ENCODE assay signal across 20 cellular contexts in the genomic region with DNA sequence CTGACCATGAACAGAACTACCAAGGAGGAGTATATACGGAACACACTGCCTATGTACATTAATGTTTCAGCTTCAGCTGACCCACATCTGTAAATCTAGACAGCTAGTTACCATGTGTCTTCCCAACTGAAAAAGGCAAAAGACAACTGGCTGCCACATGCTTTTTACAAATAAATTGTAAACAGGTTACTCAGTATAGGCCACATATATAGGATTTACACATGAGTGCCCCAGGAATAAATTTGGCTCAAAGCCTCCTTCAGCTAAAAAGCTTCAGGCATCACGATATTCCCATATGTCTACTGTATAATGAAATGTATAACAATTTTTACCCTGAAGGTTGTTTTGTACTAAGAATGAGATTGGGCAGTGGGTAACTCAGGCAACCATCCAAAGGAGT.
DNase-seq lines count a peak whose midpoint lies in the region; ATAC-seq, FAIRE-seq and TF ChIP-seq lines count a peak whose summit lies in the region.
"Had no signal": no experiment of that assay in that cellular context is flagged by ENCODE, and none has a peak within 500 bp of the region (broad histone marks: within the 10 kb centered on the region; RNA-seq: fewer than 3 reads in every experiment).

No MANE protein-coding gene starts in this region.

- H3K4me1 ChIP-seq in HepG2 (ENCODE audit: insufficient read depth, low read length): peaks cover 81% of the 10 kb centered on the region
- H3K4me1 ChIP-seq in right lobe of liver: peaks cover 0 to 11% (median 0%) of the 10 kb centered on the region in 4 donors
- H3K4me1 ChIP-seq: HAP-1 had no signal

- no peak for FAIRE-seq in HepG2 (lab: Jason Lieb, UNC)
- FAIRE-seq: D721Med, GM12878, K562 had no signal

- H3K4me3 ChIP-seq in HepG2 (replicated peaks in 1 of 3; ENCODE audit: insufficient read depth in 1 of 3, low read depth in 2 of 3, low read length in 3 of 3) (no peak overlapping the region; a peak in 1 of 6 replicates), right lobe of liver (no peak overlapping the region)
- H3K4me3 ChIP-seq: GM12878, GM23248, HAP-1, K562 had no signal

- H3K27ac ChIP-seq in HepG2 (ENCODE audit: extremely low read length, insufficient read depth, low read length) (peak overlapping the region; percentile 83), right lobe of liver (no peak overlapping the region)
- H3K27ac ChIP-seq: C4-2B, GM23248, HL-60 had no signal

- no peak for DNase-seq in HepG2 (ENCODE audit: low spot score)
- DNase-seq in right lobe of liver: no peak
- peak; percentile 19 for DNase-seq in NCI-H446 treated with DMSO at 0.1 percent for 48 hours (lab: John Stamatoyannopoulos, UW)
- DNase-seq in kidney tubule cell (ENCODE audit: low spot score): peak; percentile 6
- no peak for DNase-seq in DMS53 (lab: John Stamatoyannopoulos, UW)
- DNase-seq in stimulated activated CD8-positive, alpha-beta memory T cell treated with anti-CD3 and anti-CD28 coated beads, Interleukin-4, amount 100 ng/mL, for 48 hours: no peak
- no peak for DNase-seq in NOMO-1 (lab: John Stamatoyannopoulos, UW; ENCODE audit: unreplicated experiment in 2 of 2)
- DNase-seq: 8988T; Caco-2; CD4-positive, alpha-beta T cell; DND-41; EL; GM23248; IMR-90 had no signal

- H3K9me3 ChIP-seq in HepG2 (ENCODE audit: low read length): no peaks in the 10 kb centered on the region
- no peaks in the 10 kb centered on the region for H3K9me3 ChIP-seq in right lobe of liver
- H3K9me3 ChIP-seq: Caco-2, HAP-1 had no signal

- CTCF ChIA-PET in HepG2 (lab: Yijun Ruan, JAX; ENCODE audit: low intra/inter-chr PET ratio, low total read pairs): no interaction called here

- TF ChIP-seq EP300 in HepG2 (IDR thresholded peaks at IDR 0.05; ENCODE audit: low read depth in 2 of 2, low read length in 2 of 2): no peak
- no peak for TF ChIP-seq EP300 in HepG2 (CRISPR knock-in tag; IDR thresholded peaks at IDR 0.05; ENCODE audit: borderline replicate concordance)

- no peak for TF ChIP-seq POLR2A in HepG2 (IDR thresholded peaks at IDR 0.05; ENCODE audit: insufficient read depth in 1 of 2, low read depth in 2 of 2, low read length in 2 of 2)
- TF ChIP-seq POLR2A in right lobe of liver (IDR thresholded peaks at IDR 0.05): no peak

- H3K79me2 ChIP-seq in HepG2 (ENCODE audit: insufficient read depth, low read length): no peaks in the 10 kb centered on the region

- H3K36me3 ChIP-seq in HepG2 (replicated peaks in 1 of 2; ENCODE audit: control insufficient read depth in 1 of 2, insufficient read depth in 2 of 2, low read length in 2 of 2) (no peaks in the 10 kb centered on the region), right lobe of liver (no peaks in the 10 kb centered on the region)
- H3K36me3 ChIP-seq: HAP-1 had no signal

- no peak overlapping the region for H2AFZ ChIP-seq in HepG2 (ENCODE audit: low read length)
- H2AFZ ChIP-seq: GM23248 had no signal

- TF ChIP-seq CTCF in HepG2 (CRISPR knock-in tag; IDR thresholded peaks at IDR 0.05) (no peak), right lobe of liver (IDR thresholded peaks at IDR 0.05) (no peak)

- no peak for ATAC-seq in HepG2
- no peak for ATAC-seq in right lobe of liver
- ATAC-seq: GM12878, K562 had no signal

- POLR2A ChIA-PET in HepG2 (lab: Yijun Ruan, JAX): interaction anchor here (1.5 to 3.7 kb wide), 4 partner anchors 15 to 177 kb away, joined by 3 to 46 read pairs (median 28); partner anchors contain the start of gene BMP4

- no peak for TF ChIP-seq RAD21 in HepG2 (CRISPR knock-in tag; IDR thresholded peaks at IDR 0.05)

- WGBS in HepG2 (ENCODE audit: low lambda C conversion rate): 97% methylated on average over 2 of the region's 2 CpGs
- 100% methylated on average over 2 of the region's 2 CpGs for WGBS in right lobe of liver (ENCODE audit: insufficient coverage, low coverage, low lambda C conversion rate, missing lambda C conversion rate)

- H4K20me1 ChIP-seq in HepG2 (ENCODE audit: insufficient read depth, low read length): no peaks in the 10 kb centered on the region

- BruUV-seq in HepG2 (replicated peaks; lab: Mats Ljungman, UMichigan): no TSS peak

- H3K9ac ChIP-seq in HepG2 (ENCODE audit: insufficient read depth, low read depth, low read length): no peak overlapping the region
- H3K9ac ChIP-seq: GM23248 had no signal

- H3K27me3 ChIP-seq in HepG2 (ENCODE audit: control insufficient read depth in 1 of 2, insufficient read depth in 2 of 2, low read length in 2 of 2): no peaks in the 10 kb centered on the region
- no peaks in the 10 kb centered on the region for H3K27me3 ChIP-seq in right lobe of liver

- intact Hi-C loops in HepG2 (cut with micrococcal nuclease; ENCODE audit: unreplicated experiment): no loop called here
- intact Hi-C loops in right lobe of liver (cut with DNase I): no loop called here

- peak overlapping the region; percentile 63 for H3K4me2 ChIP-seq in HepG2 (ENCODE audit: low read depth, low read length)

- in situ Hi-C loops in HepG2 (cut with HindIII; ENCODE audit: extremely low pct_ligation_motif_present, low pct_unique_long_range_greater_than_20kb): no loop called here

TF ChIP-seq in HepG2, 621 proteins besides CTCF, POLR2A, EP300 and RAD21:
- TF ChIP-seq ZNF850 (CRISPR knock-in tag; conservative IDR thresholded peaks at IDR 0.05): no peak
- no peak for TF ChIP-seq CC2D1A (CRISPR knock-in tag; IDR thresholded peaks at IDR 0.05)
- no peak for TF ChIP-seq FOXA3 (CRISPR knock-in tag; IDR thresholded peaks at IDR 0.05)
- TF ChIP-seq ZNF672 (CRISPR knock-in tag; IDR thresholded peaks at IDR 0.05): no peak
- TF ChIP-seq, protein P1, sequence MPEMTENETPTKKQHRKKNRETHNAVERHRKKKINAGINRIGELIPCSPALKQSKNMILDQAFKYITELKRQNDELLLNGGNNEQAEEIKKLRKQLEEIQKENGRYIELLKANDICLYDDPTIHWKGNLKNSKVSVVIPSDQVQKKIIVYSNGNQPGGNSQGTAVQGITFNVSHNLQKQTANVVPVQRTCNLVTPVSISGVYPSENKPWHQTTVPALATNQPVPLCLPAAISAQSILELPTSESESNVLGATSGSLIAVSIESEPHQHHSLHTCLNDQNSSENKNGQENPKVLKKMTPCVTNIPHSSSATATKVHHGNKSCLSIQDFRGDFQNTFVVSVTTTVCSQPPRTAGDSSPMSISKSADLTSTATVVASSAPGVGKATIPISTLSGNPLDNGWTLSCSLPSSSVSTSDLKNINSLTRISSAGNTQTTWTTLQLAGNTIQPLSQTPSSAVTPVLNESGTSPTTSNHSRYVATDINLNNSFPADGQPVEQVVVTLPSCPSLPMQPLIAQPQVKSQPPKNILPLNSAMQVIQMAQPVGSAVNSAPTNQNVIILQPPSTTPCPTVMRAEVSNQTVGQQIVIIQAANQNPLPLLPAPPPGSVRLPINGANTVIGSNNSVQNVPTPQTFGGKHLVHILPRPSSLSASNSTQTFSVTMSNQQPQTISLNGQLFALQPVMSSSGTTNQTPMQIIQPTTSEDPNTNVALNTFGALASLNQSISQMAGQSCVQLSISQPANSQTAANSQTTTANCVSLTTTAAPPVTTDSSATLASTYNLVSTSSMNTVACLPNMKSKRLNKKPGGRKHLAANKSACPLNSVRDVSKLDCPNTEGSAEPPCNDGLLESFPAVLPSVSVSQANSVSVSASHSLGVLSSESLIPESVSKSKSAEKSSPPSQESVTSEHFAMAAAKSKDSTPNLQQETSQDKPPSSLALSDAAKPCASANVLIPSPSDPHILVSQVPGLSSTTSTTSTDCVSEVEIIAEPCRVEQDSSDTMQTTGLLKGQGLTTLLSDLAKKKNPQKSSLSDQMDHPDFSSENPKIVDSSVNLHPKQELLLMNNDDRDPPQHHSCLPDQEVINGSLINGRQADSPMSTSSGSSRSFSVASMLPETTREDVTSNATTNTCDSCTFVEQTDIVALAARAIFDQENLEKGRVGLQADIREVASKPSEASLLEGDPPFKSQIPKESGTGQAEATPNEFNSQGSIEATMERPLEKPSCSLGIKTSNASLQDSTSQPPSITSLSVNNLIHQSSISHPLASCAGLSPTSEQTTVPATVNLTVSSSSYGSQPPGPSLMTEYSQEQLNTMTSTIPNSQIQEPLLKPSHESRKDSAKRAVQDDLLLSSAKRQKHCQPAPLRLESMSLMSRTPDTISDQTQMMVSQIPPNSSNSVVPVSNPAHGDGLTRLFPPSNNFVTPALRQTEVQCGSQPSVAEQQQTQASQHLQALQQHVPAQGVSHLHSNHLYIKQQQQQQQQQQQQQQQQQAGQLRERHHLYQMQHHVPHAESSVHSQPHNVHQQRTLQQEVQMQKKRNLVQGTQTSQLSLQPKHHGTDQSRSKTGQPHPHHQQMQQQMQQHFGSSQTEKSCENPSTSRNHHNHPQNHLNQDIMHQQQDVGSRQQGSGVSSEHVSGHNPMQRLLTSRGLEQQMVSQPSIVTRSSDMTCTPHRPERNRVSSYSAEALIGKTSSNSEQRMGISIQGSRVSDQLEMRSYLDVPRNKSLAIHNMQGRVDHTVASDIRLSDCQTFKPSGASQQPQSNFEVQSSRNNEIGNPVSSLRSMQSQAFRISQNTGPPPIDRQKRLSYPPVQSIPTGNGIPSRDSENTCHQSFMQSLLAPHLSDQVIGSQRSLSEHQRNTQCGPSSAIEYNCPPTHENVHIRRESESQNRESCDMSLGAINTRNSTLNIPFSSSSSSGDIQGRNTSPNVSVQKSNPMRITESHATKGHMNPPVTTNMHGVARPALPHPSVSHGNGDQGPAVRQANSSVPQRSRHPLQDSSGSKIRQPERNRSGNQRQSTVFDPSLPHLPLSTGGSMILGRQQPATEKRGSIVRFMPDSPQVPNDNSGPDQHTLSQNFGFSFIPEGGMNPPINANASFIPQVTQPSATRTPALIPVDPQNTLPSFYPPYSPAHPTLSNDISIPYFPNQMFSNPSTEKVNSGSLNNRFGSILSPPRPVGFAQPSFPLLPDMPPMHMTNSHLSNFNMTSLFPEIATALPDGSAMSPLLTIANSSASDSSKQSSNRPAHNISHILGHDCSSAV (CRISPR knock-in tag; IDR thresholded peaks at IDR 0.05; ENCODE audit: borderline replicate concordance): no peak

Comparison
In these comparisons a context has a peak if more than half of its experiments do, and no peak if none do; other contexts are left out.
1. DNase-seq: peak in NCI-H446 treated with DMSO at 0.1 percent for 48 hours (single experiment) and kidney tubule cell (single experiment); none in HepG2 (single experiment), right lobe of liver (0 of 3), DMS53 (single experiment), stimulated activated CD8-positive, alpha-beta memory T cell treated with anti-CD3 and anti-CD28 coated beads, Interleukin-4, amount 100 ng/mL, for 48 hours (single experiment) and NOMO-1 (0 of 2).